ENCODE assay signal across 11 cellular contexts in the genomic region with DNA sequence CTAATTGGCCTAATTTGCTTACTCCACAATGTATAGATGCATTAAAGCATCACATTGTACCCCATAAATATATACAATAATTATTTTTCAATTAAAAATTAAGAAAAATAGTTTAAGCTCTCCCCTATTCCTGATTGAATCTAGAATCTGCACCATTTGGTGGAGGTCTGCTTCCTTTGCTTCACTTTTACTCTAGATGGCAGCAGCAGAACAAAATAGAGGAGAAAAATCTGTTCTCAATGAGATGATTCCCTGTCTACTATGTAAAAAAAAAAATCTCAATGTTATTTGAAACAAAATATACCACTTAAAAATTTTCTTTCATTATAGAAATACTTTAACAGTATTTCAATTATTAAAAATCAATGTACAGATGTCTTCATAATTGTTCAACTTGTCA.
DNase-seq lines count a peak whose midpoint lies in the region; ATAC-seq, FAIRE-seq and TF ChIP-seq lines count a peak whose summit lies in the region.
"Had no signal": no experiment of that assay in that cellular context is flagged by ENCODE, and none has a peak within 500 bp of the region (broad histone marks: within the 10 kb centered on the region; RNA-seq: fewer than 3 reads in every experiment).

No MANE protein-coding gene starts in this region.

- no peak overlapping the region for H3K27ac ChIP-seq in pancreas
- H3K27ac ChIP-seq: BLaER1 treated with 17β-estradiol and CSF1 and Interleukin-3, amounts not matched to agents 10 nM and 100 nM; neutrophil had no signal

- no peak overlapping the region for H3K4me3 ChIP-seq in pancreas
- H3K4me3 ChIP-seq: BLaER1 treated with 17β-estradiol and CSF1 and Interleukin-3, amounts not matched to agents 10 nM and 100 nM had no signal

- peaks cover 0 to 3% (median 0%) of the 10 kb centered on the region in 4 donors for H3K27me3 ChIP-seq in pancreas
- H3K27me3 ChIP-seq: BLaER1 treated with 17β-estradiol and CSF1 and Interleukin-3, amounts not matched to agents 10 nM and 100 nM; neutrophil had no signal

- in situ Hi-C loops in T47D (cut with HindIII; ENCODE audit: low pct_unique_long_range_greater_than_20kb, low sequenced_read_pairs): no loop called here

- intact Hi-C loops in pancreas (cut with DNase I): no loop called here

- no peaks in the 10 kb centered on the region for H3K36me3 ChIP-seq in pancreas
- H3K36me3 ChIP-seq: BLaER1 treated with 17β-estradiol and CSF1 and Interleukin-3, amounts not matched to agents 10 nM and 100 nM; neutrophil had no signal

- DNase-seq in NCI-H1694 treated with DMSO at 0.1 percent for 48 hours (lab: John Stamatoyannopoulos, UW): peak; percentile 46
- no peak for DNase-seq in NCI-H1694 (lab: John Stamatoyannopoulos, UW)
- DNase-seq in NCI-H146 (lab: John Stamatoyannopoulos, UW): peak; percentile 79
- DNase-seq in T47D (ENCODE audit: low read depth in 1 of 2, low spot score in 1 of 2): peak; percentile 47 to 72
- no peak for DNase-seq in pancreas
- no peak for DNase-seq in activated naive CD4-positive, alpha-beta T cell treated with Interleukin-2 at 50 U/mL for 16 hours
- DNase-seq in GM20000 (ENCODE audit: low spot score): no peak
- DNase-seq: activated B cell treated with CpG ODN at 0.5 μM for 24 hours had no signal

- TF ChIP-seq CTCF in pancreas (IDR thresholded peaks at IDR 0.05): peak in 1 of 4 donors; percentile 13
- no peak for TF ChIP-seq CTCF in GM20000 (IDR thresholded peaks at IDR 0.05; ENCODE audit: extremely low read depth, missing control alignments)

- peak; percentile 82 for FAIRE-seq in pancreas (lab: Jason Lieb, UNC)

- no peaks in the 10 kb centered on the region for H3K4me1 ChIP-seq in pancreas

- H3K9me3 ChIP-seq in pancreas: no peaks in the 10 kb centered on the region
- H3K9me3 ChIP-seq: BLaER1 treated with 17β-estradiol and CSF1 and Interleukin-3, amounts not matched to agents 10 nM and 100 nM; neutrophil had no signal

- ATAC-seq in pancreas (peak in 1 of 4 donors; percentile 44), GM21786 (IDR thresholded peaks at IDR 0.05; ENCODE audit: unreplicated experiment) (no peak)

Comparison
In these comparisons a context has a peak if more than half of its experiments do, and no peak if none do; other contexts are left out.
1. DNase-seq: peak in NCI-H1694 treated with DMSO at 0.1 percent for 48 hours (single experiment), NCI-H146 (single experiment) and T47D (2 of 2); none in NCI-H1694 (single experiment), pancreas (0 of 6), activated naive CD4-positive, alpha-beta T cell treated with Interleukin-2 at 50 U/mL for 16 hours (single experiment) and GM20000 (single experiment).